In genomic region chr12:93753838-93754429, GRCh38 we compare ENCODE assay signal across 1 cellular context.
A peak's percentile ranks its signal among the peaks of the same experiment; 100 is the strongest.
TF ChIP-seq lines count a peak whose summit lies in the region.

No MANE protein-coding gene starts in this region.

TF ChIP-seq in K562, 482 proteins besides CTCF, POLR2A, EP300 and RAD21 (continued from another document):
- TF ChIP-seq ZNF280A (IDR thresholded peaks at IDR 0.05; ENCODE audit: low read depth, partially characterized antibody), result peak; percentile 78
- TF ChIP-seq MTA3 (IDR thresholded peaks at IDR 0.05; ENCODE audit: borderline replicate concordance), result peak; percentile 26; the same call in 1 of the 2 replicates
- TF ChIP-seq SNAPC5 (CRISPR knock-in tag; IDR thresholded peaks at IDR 0.05), result no peak
- TF ChIP-seq TRIM24 (IDR thresholded peaks at IDR 0.05), result peak in 1 of 2 experiments; percentile 57; a peak in 1 of 4 replicates
- TF ChIP-seq CBX3 (IDR thresholded peaks at IDR 0.05; ENCODE audit: borderline replicate concordance in 1 of 2, low read length in 2 of 2), result peak in 1 of 2 experiments; percentile 96; a peak in 2 of 3 replicates
- TF ChIP-seq ZEB2 (IDR thresholded peaks at IDR 0.05), result 0 out of 2 replicates have a peak, but pooled peaks have one; percentile 26
